In genomic region chr17:79002796-79003593, GRCh38 we compare ENCODE assay signal across 21 cellular contexts. TPM values are rescaled to one million over a fixed set of nuclear protein-coding genes. Genes with fewer than 3 reads are reported as not detected.
DNase-seq lines count a peak whose midpoint lies in the region; ATAC-seq and TF ChIP-seq lines count a peak whose summit lies in the region.
"Had no signal": no experiment of that assay in that cellular context is flagged by ENCODE, and none has a peak within 500 bp of the region (broad histone marks: within the 10 kb centered on the region; RNA-seq: fewer than 3 reads in every experiment).

No MANE protein-coding gene starts in this region.

- H3K27me3 ChIP-seq in heart right ventricle (no peaks in the 10 kb centered on the region), breast epithelium (no peaks in the 10 kb centered on the region), muscle layer of duodenum (ENCODE audit: low read depth, low read length) (no peaks in the 10 kb centered on the region), transverse colon (no peaks in the 10 kb centered on the region)
- H3K27me3 ChIP-seq: cardiac muscle cell, tibial nerve had no signal

- H3K27ac ChIP-seq in heart right ventricle: no peak overlapping the region
- no peak overlapping the region for H3K27ac ChIP-seq in breast epithelium
- H3K27ac ChIP-seq in muscle layer of duodenum (ENCODE audit: low read length): peak overlapping the region; percentile 16
- peak overlapping the region in 3 of 4 donors; percentile 81 to 89 (median 83) for H3K27ac ChIP-seq in transverse colon
- H3K27ac ChIP-seq: cardiac muscle cell, lower lobe of right lung had no signal

- H3K36me3 ChIP-seq in heart right ventricle: peaks cover 0 to 47% (median 0%) of the 10 kb centered on the region in 9 donors
- no peaks in the 10 kb centered on the region for H3K36me3 ChIP-seq in breast epithelium
- H3K36me3 ChIP-seq in muscle layer of duodenum (ENCODE audit: control insufficient read depth in 1 of 2, insufficient read depth in 2 of 2, low read length in 2 of 2): peaks cover 0 to 12% of the 10 kb centered on the region in 2 donors
- H3K36me3 ChIP-seq in transverse colon: no peaks in the 10 kb centered on the region
- H3K36me3 ChIP-seq: cardiac muscle cell had no signal

- intact Hi-C loops in Right ventricle myocardium inferior (cut with DNase I): no loop called here
- intact Hi-C loops in heart right ventricle (cut with DNase I): no loop called here
- intact Hi-C loops in breast epithelium (cut with DNase I; ENCODE audit: low total_unique reads): no loop called here
- intact Hi-C loops in transverse colon (cut with DNase I; ENCODE audit: low total_unique reads): no loop called here

- H3K4me1 ChIP-seq in heart right ventricle: peaks cover 8 to 44% (median 29%) of the 10 kb centered on the region in 9 donors
- H3K4me1 ChIP-seq in breast epithelium: peaks cover 13 to 21% of the 10 kb centered on the region in 2 donors
- H3K4me1 ChIP-seq in muscle layer of duodenum (ENCODE audit: control insufficient read depth in 1 of 2, insufficient read depth in 2 of 2, low read length in 2 of 2): peaks cover under 1 to 9% of the 10 kb centered on the region in 2 donors
- H3K4me1 ChIP-seq in transverse colon: peaks cover 27 to 80% (median 71%) of the 10 kb centered on the region in 4 donors

- 70 to 74% methylated on average over 20 of the region's 20 CpGs for WGBS in heart right ventricle, 2 donors
- WGBS in transverse colon (ENCODE audit: low coverage in 1 of 2), 2 donors: 20 to 52% methylated on average over 2 to 20 of the region's 20 CpGs

- DNase-seq in Right ventricle myocardium inferior (ENCODE audit: missing footprints) (peak; percentile 28), heart right ventricle (no peak), breast epithelium (ENCODE audit: low spot score in 2 of 2) (peak in 1 of 2 donors; percentile 49), transverse colon (no peak), NCI-H2196 treated with DMSO at 0.1 percent for 48 hours (lab: John Stamatoyannopoulos, UW; ENCODE audit: unreplicated experiment) (no peak), NCI-H82 (lab: John Stamatoyannopoulos, UW) (no peak)
- DNase-seq in activated CD4-positive, alpha-beta T cell treated with anti-CD3 and anti-CD28 coated beads for 4 hours: no peak
- DNase-seq: ACHN; DMS53; GOT3; lower lobe of right lung; naive B cell; NCI-H1694 treated with DMSO at 0.1 percent for 48 hours; NCI-H446; NK-92 treated with Interleukin-12 subunit alpha and Interleukin-12 subunit beta, amount 100 ng/mL, for 24 hours; stimulated activated naive CD4-positive, alpha-beta T cell had no signal

- H3K4me3 ChIP-seq in heart right ventricle: no peak overlapping the region
- H3K4me3 ChIP-seq in breast epithelium: no peak overlapping the region
- no peak overlapping the region for H3K4me3 ChIP-seq in muscle layer of duodenum (ENCODE audit: low read depth in 1 of 2, low read length in 2 of 2)
- H3K4me3 ChIP-seq in transverse colon: peak overlapping the region in 2 of 4 donors; percentile 7 to 33
- H3K4me3 ChIP-seq: cardiac muscle cell, lower lobe of right lung, tibial nerve had no signal

- no peak for ATAC-seq in Right ventricle myocardium inferior
- ATAC-seq in heart right ventricle: no peak
- ATAC-seq: lower lobe of right lung had no signal

- H3K9me3 ChIP-seq in heart right ventricle: no peaks in the 10 kb centered on the region
- H3K9me3 ChIP-seq in breast epithelium: no peaks in the 10 kb centered on the region
- H3K9me3 ChIP-seq in muscle layer of duodenum (ENCODE audit: control insufficient read depth in 1 of 2, low read length in 2 of 2): no peaks in the 10 kb centered on the region
- H3K9me3 ChIP-seq in transverse colon: no peaks in the 10 kb centered on the region
- H3K9me3 ChIP-seq: lower lobe of right lung, tibial nerve had no signal

- in situ Hi-C loops in transverse colon (cut with MboI; ENCODE audit: low pct_ligation_motif_present in 1 of 4, low pct_unique_long_range_greater_than_20kb in 1 of 4, low sequenced_read_pairs in 3 of 4): no loop called here

- TF ChIP-seq CTCF in heart right ventricle (IDR thresholded peaks at IDR 0.05): no peak
- peak in 2 of 3 donors; percentile 10 to 16 for TF ChIP-seq CTCF in breast epithelium (IDR thresholded peaks at IDR 0.05)
- no peak for TF ChIP-seq CTCF in transverse colon (IDR thresholded peaks at IDR 0.05)

- no peak for TF ChIP-seq EP300 in transverse colon (IDR thresholded peaks at IDR 0.05; ENCODE audit: low read depth)

- TF ChIP-seq POLR2A in breast epithelium (IDR thresholded peaks at IDR 0.05) (no peak), transverse colon (IDR thresholded peaks at IDR 0.05) (no peak)

RNA-seq across cellular contexts. Expression of gene CANT1, which starts 6.6 kb away (rescaled TPM):
- total RNA-seq in Right ventricle myocardium inferior: 31.1 TPM
- total RNA-seq in heart right ventricle: 10 to 100 TPM; 19.9 to 33.4 (median 24.4) TPM
- polyA plus RNA-seq in heart right ventricle: 10 to 100 TPM in 1 of 2 donors, 1 to 10 TPM in 1; 4.1 to 16.7 TPM
- total RNA-seq in breast epithelium: 10 to 100 TPM; 26.1 to 48.1 (median 41.0) TPM
- 100 to 1,000 TPM in 3 of 4 donors, 10 to 100 TPM in 1; 89.4 to 231 (median 138) TPM for total RNA-seq in transverse colon

RNA-seq across cellular contexts. Expression of gene C1QTNF1, which starts 21.0 kb away (rescaled TPM):
- total RNA-seq in Right ventricle myocardium inferior (240 TPM), heart right ventricle (100 to 1,000 TPM in 3 of 10 donors, 10 to 100 TPM in 7; 29.3 to 685 (median 62.8) TPM), breast epithelium (100 to 1,000 TPM in 1 of 3 donors, 10 to 100 TPM in 2; 54.0 to 326 (median 61.9) TPM), transverse colon (10 to 100 TPM in 2 of 4 donors, 1 to 10 TPM in 2; 5.4 to 35.5 (median 12.0) TPM)
- 100 to 1,000 TPM; 108 to 224 TPM for polyA plus RNA-seq in heart right ventricle
- polyA plus RNA-seq: CD14-positive monocyte, IgD-negative memory B cell had no signal

RNA-seq across cellular contexts. Expression of gene LGALS3BP, which starts 23.3 kb away (rescaled TPM):
- 611 TPM for total RNA-seq in Right ventricle myocardium inferior
- total RNA-seq in heart right ventricle: 100 to 1,000 TPM; 362 to 852 (median 568) TPM
- polyA plus RNA-seq in heart right ventricle: 100 to 1,000 TPM; 196 to 268 TPM
- total RNA-seq in breast epithelium: 100 to 1,000 TPM; 192 to 532 (median 206) TPM
- total RNA-seq in transverse colon: 1,000 to 10,000 TPM in 2 of 4 donors, 100 to 1,000 TPM in 2; 796 to 1,440 (median 1,077) TPM

Comparison
In these comparisons a context has a peak if more than half of its experiments do, and no peak if none do; other contexts are left out.
1. H3K27ac ChIP-seq: peak in muscle layer of duodenum (single experiment) and transverse colon (3 of 4); none in heart right ventricle (0 of 10) and breast epithelium (0 of 2).
2. CTCF ChIP-seq: peak in breast epithelium (2 of 3); none in heart right ventricle (0 of 9) and transverse colon (0 of 5).